In the genomic region with DNA sequence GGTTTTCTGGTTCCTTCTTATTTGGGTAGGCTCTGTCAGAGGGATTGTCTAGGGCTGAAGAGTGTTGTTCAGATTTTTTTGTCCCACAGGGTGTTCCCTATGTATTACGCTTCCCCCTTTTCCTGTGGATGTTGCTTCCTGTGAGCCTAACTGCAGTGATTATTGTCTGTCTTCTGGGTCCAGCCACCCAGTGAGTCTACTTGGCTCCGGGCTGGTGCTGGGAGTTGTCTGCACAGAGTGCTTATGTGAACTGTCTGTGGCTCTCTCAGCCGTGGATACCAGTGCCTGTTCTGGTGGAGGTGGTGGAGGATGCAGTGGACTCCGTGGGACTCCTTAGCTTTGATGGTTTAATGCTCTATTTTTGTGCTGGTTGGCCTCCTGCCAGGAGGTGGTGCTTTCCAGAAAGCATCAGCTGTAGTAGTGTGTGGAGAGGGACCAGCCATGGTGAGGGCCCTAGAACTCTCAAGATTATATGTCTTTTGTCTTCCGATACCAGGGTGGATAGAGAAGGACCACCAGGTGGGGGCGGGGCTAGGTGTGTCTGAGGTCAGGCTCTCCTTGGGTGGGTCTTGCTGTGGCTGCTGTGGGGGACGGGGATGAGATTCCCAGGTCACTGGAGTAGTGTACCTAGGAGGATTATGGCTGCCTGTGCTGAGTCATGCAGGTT, we compare ENCODE assay signal across 1 cellular context.
TF ChIP-seq lines count a peak whose summit lies in the region.

No MANE protein-coding gene starts in this region.

TF ChIP-seq in WTC11, 78 proteins besides CTCF, POLR2A, EP300 and RAD21 (continued from another document):
- TF ChIP-seq, protein P1, sequence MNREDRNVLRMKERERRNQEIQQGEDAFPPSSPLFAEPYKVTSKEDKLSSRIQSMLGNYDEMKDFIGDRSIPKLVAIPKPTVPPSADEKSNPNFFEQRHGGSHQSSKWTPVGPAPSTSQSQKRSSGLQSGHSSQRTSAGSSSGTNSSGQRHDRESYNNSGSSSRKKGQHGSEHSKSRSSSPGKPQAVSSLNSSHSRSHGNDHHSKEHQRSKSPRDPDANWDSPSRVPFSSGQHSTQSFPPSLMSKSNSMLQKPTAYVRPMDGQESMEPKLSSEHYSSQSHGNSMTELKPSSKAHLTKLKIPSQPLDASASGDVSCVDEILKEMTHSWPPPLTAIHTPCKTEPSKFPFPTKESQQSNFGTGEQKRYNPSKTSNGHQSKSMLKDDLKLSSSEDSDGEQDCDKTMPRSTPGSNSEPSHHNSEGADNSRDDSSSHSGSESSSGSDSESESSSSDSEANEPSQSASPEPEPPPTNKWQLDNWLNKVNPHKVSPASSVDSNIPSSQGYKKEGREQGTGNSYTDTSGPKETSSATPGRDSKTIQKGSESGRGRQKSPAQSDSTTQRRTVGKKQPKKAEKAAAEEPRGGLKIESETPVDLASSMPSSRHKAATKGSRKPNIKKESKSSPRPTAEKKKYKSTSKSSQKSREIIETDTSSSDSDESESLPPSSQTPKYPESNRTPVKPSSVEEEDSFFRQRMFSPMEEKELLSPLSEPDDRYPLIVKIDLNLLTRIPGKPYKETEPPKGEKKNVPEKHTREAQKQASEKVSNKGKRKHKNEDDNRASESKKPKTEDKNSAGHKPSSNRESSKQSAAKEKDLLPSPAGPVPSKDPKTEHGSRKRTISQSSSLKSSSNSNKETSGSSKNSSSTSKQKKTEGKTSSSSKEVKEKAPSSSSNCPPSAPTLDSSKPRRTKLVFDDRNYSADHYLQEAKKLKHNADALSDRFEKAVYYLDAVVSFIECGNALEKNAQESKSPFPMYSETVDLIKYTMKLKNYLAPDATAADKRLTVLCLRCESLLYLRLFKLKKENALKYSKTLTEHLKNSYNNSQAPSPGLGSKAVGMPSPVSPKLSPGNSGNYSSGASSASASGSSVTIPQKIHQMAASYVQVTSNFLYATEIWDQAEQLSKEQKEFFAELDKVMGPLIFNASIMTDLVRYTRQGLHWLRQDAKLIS (CRISPR knock-in tag; IDR thresholded peaks at IDR 0.05; ENCODE audit: borderline replicate concordance) = no peak
- TF ChIP-seq MYBL2 (CRISPR knock-in tag; IDR thresholded peaks at IDR 0.05) (no peak), TP53 (CRISPR knock-in tag; IDR thresholded peaks at IDR 0.05) (no peak), JAZF1 (CRISPR knock-in tag; IDR thresholded peaks at IDR 0.05) (no peak), EMX1 (CRISPR knock-in tag; IDR thresholded peaks at IDR 0.05) (no peak), CREB1 (CRISPR knock-in tag; IDR thresholded peaks at IDR 0.05) (no peak), NFE2L1 (CRISPR knock-in tag; IDR thresholded peaks at IDR 0.05) (no peak), ZNF416 (CRISPR knock-in tag; IDR thresholded peaks at IDR 0.05) (no peak), KAT7 (CRISPR knock-in tag; IDR thresholded peaks at IDR 0.05; ENCODE audit: borderline replicate concordance) (no peak), GTF2I (CRISPR knock-in tag; conservative IDR thresholded peaks at IDR 0.05) (no peak)
- TF ChIP-seq, protein P2, sequence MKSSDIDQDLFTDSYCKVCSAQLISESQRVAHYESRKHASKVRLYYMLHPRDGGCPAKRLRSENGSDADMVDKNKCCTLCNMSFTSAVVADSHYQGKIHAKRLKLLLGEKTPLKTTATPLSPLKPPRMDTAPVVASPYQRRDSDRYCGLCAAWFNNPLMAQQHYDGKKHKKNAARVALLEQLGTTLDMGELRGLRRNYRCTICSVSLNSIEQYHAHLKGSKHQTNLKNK (CRISPR knock-in tag; IDR thresholded peaks at IDR 0.05) = no peak
- TF ChIP-seq, protein P3, sequence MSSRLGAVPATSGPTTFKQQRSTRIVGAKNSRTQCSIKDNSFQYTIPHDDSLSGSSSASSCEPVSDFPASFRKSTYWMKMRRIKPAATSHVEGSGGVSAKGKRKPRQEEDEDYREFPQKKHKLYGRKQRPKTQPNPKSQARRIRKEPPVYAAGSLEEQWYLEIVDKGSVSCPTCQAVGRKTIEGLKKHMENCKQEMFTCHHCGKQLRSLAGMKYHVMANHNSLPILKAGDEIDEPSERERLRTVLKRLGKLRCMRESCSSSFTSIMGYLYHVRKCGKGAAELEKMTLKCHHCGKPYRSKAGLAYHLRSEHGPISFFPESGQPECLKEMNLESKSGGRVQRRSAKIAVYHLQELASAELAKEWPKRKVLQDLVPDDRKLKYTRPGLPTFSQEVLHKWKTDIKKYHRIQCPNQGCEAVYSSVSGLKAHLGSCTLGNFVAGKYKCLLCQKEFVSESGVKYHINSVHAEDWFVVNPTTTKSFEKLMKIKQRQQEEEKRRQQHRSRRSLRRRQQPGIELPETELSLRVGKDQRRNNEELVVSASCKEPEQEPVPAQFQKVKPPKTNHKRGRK (CRISPR knock-in tag; IDR thresholded peaks at IDR 0.05; ENCODE audit: borderline replicate concordance) = no peak
- TF ChIP-seq, protein P4, sequence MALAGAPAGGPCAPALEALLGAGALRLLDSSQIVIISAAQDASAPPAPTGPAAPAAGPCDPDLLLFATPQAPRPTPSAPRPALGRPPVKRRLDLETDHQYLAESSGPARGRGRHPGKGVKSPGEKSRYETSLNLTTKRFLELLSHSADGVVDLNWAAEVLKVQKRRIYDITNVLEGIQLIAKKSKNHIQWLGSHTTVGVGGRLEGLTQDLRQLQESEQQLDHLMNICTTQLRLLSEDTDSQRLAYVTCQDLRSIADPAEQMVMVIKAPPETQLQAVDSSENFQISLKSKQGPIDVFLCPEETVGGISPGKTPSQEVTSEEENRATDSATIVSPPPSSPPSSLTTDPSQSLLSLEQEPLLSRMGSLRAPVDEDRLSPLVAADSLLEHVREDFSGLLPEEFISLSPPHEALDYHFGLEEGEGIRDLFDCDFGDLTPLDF (CRISPR knock-in tag; IDR thresholded peaks at IDR 0.05) = no peak
- TF ChIP-seq, protein P5, sequence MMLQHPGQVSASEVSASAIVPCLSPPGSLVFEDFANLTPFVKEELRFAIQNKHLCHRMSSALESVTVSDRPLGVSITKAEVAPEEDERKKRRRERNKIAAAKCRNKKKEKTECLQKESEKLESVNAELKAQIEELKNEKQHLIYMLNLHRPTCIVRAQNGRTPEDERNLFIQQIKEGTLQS (CRISPR knock-in tag; conservative IDR thresholded peaks at IDR 0.05) = no peak
- TF ChIP-seq, protein P6, sequence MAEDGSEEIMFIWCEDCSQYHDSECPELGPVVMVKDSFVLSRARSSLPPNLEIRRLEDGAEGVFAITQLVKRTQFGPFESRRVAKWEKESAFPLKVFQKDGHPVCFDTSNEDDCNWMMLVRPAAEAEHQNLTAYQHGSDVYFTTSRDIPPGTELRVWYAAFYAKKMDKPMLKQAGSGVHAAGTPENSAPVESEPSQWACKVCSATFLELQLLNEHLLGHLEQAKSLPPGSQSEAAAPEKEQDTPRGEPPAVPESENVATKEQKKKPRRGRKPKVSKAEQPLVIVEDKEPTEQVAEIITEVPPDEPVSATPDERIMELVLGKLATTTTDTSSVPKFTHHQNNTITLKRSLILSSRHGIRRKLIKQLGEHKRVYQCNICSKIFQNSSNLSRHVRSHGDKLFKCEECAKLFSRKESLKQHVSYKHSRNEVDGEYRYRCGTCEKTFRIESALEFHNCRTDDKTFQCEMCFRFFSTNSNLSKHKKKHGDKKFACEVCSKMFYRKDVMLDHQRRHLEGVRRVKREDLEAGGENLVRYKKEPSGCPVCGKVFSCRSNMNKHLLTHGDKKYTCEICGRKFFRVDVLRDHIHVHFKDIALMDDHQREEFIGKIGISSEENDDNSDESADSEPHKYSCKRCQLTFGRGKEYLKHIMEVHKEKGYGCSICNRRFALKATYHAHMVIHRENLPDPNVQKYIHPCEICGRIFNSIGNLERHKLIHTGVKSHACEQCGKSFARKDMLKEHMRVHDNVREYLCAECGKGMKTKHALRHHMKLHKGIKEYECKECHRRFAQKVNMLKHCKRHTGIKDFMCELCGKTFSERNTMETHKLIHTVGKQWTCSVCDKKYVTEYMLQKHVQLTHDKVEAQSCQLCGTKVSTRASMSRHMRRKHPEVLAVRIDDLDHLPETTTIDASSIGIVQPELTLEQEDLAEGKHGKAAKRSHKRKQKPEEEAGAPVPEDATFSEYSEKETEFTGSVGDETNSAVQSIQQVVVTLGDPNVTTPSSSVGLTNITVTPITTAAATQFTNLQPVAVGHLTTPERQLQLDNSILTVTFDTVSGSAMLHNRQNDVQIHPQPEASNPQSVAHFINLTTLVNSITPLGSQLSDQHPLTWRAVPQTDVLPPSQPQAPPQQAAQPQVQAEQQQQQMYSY (CRISPR knock-in tag; IDR thresholded peaks at IDR 0.05) = no peak
- TF ChIP-seq, protein P7, sequence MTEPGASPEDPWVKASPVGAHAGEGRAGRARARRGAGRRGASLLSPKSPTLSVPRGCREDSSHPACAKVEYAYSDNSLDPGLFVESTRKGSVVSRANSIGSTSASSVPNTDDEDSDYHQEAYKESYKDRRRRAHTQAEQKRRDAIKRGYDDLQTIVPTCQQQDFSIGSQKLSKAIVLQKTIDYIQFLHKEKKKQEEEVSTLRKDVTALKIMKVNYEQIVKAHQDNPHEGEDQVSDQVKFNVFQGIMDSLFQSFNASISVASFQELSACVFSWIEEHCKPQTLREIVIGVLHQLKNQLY (CRISPR knock-in tag; IDR thresholded peaks at IDR 0.05) = no peak
- TF ChIP-seq, protein P8, sequence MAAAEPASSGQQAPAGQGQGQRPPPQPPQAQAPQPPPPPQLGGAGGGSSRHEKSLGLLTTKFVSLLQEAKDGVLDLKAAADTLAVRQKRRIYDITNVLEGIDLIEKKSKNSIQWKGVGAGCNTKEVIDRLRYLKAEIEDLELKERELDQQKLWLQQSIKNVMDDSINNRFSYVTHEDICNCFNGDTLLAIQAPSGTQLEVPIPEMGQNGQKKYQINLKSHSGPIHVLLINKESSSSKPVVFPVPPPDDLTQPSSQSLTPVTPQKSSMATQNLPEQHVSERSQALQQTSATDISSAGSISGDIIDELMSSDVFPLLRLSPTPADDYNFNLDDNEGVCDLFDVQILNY (CRISPR knock-in tag; IDR thresholded peaks at IDR 0.05) = no peak
